ENCODE assay signal across 7 cellular contexts in genomic region chr4:15238720-15239119, GRCh38.
DNase-seq lines count a peak whose midpoint lies in the region; ATAC-seq, FAIRE-seq and TF ChIP-seq lines count a peak whose summit lies in the region.

No MANE protein-coding gene starts in this region.

- H3K27me3 ChIP-seq in GM23248 (replicated peaks; ENCODE audit: insufficient read depth) (peaks cover 40% of the 10 kb centered on the region), NT2/D1 (ENCODE audit: insufficient read depth, insufficient read length) (no peaks in the 10 kb centered on the region), bronchial epithelial cell (ENCODE audit: control insufficient read depth, insufficient read depth, low read length) (peaks cover 5% of the 10 kb centered on the region), thyroid gland (no peaks in the 10 kb centered on the region)

- peak; percentile 34 for DNase-seq in GM10266 (ENCODE audit: extremely low spot score)
- DNase-seq in GM23248 = peak; percentile 71
- peak; percentile 42 for DNase-seq in NT2/D1 (ENCODE audit: low read depth, low spot score)
- DNase-seq in bronchial epithelial cell (ENCODE audit: low read depth) = peak; percentile 44
- peak; percentile 71 for DNase-seq in left kidney (ENCODE audit: low read depth, low spot score)
- peak; percentile 11 to 43 for DNase-seq in thyroid gland

- peaks cover 24% of the 10 kb centered on the region for H3F3A ChIP-seq in GM23248 (ENCODE audit: insufficient read depth)

- peak; percentile 82 for FAIRE-seq in bronchial epithelial cell (lab: Jason Lieb, UNC)

- TF ChIP-seq POLR2A in thyroid gland (IDR thresholded peaks at IDR 0.05) = no peak

- no peaks in the 10 kb centered on the region for H3K9me2 ChIP-seq in GM23248 (ENCODE audit: insufficient read depth)

- H2AFZ ChIP-seq in GM23248 = no peak overlapping the region

- H3K27ac ChIP-seq in GM23248 = no peak overlapping the region
- H3K27ac ChIP-seq in thyroid gland = no peak overlapping the region

- H3K9me3 ChIP-seq in GM23248 (ENCODE audit: low read depth) (no peaks in the 10 kb centered on the region), NT2/D1 (ENCODE audit: insufficient read depth, low read length) (no peaks in the 10 kb centered on the region), thyroid gland (no peaks in the 10 kb centered on the region)

- H3K36me3 ChIP-seq in GM23248 (ENCODE audit: low read depth) (no peaks in the 10 kb centered on the region), NT2/D1 (ENCODE audit: insufficient read depth, insufficient read length, low read length) (no peaks in the 10 kb centered on the region), bronchial epithelial cell (ENCODE audit: control insufficient read depth, insufficient read depth, low read length) (no peaks in the 10 kb centered on the region), thyroid gland (no peaks in the 10 kb centered on the region)

- H3K79me2 ChIP-seq in GM23248 (ENCODE audit: insufficient read depth) = no peaks in the 10 kb centered on the region

- H3K9ac ChIP-seq in GM23248 (no peak overlapping the region), NT2/D1 (ENCODE audit: insufficient read length, low read depth) (no peak overlapping the region)

- 48 to 51% methylated on average over 3 of the region's 3 CpGs for WGBS in GM23248 (ENCODE audit: low coverage in 1 of 2, low lambda C conversion rate in 2 of 2, missing lambda C conversion rate in 2 of 2), 2 experiments
- 12 to 21% methylated on average over 3 of the region's 3 CpGs for WGBS in thyroid gland, 2 donors

- H3K4me1 ChIP-seq in GM23248 (ENCODE audit: insufficient read depth) = peaks cover 21% of the 10 kb centered on the region
- H3K4me1 ChIP-seq in NT2/D1 (ENCODE audit: insufficient read depth, insufficient read length) = no peaks in the 10 kb centered on the region
- H3K4me1 ChIP-seq in thyroid gland = peaks cover 0 to 3% of the 10 kb centered on the region in 2 donors

- TF ChIP-seq CTCF in GM10266 (IDR thresholded peaks at IDR 0.05; ENCODE audit: control insufficient read depth, insufficient read depth, low read depth, missing control alignments) (peak; percentile 60), bronchial epithelial cell (IDR thresholded peaks at IDR 0.05; ENCODE audit: insufficient read depth, low read length, severe bottlenecking) (peak; percentile 60), thyroid gland (IDR thresholded peaks at IDR 0.05) (peak in 5 of 6 experiments; percentile 36 to 70 (median 58))

- ATAC-seq in HG03196 (IDR thresholded peaks at IDR 0.05; ENCODE audit: unreplicated experiment) = no peak

- H3K4me2 ChIP-seq in GM23248 (ENCODE audit: unreplicated experiment) = no peak overlapping the region

- in situ Hi-C loops in GM23248 (cut with MboI) = loop anchor here (5.0 kb wide), 1 partner anchor 214 kb away; no protein-coding TSS in a partner anchor

- intact Hi-C loops in thyroid gland (cut with DNase I) = loop anchor here (5.0 kb wide), 2 partner anchors 159 to 219 kb away; no protein-coding TSS in a partner anchor

- H3K4me3 ChIP-seq in GM23248 (no peak overlapping the region), NT2/D1 (ENCODE audit: insufficient read length, low read depth) (no peak overlapping the region), bronchial epithelial cell (ENCODE audit: low read depth, low read length) (no peak overlapping the region), thyroid gland (replicated peaks in 1 of 3) (no peak overlapping the region)

- H4K20me1 ChIP-seq in GM23248 (ENCODE audit: insufficient read depth) = no peaks in the 10 kb centered on the region
